16 cellular contexts compared by ENCODE assay signal in the genomic region with DNA sequence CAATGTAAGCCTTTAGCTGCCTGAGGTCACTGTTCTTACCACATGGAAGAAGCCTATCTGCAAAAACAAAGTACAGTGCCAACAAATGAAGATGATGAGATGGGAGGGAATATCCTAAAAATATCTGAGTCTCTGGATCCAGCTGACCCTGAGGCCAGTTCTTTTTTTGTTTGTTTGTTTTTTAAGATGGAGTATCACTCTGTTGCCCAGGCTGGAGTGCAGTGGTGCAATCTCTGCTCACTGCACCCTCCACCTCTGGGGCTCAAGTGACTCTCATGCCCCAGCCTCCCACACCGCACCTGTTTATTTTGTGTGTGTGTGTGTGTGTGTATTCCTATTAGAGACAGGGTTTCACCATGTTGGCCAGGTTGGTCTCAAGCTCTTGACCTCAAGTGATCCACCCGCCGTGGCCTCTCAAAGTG.
"Had no signal": no experiment of that assay in that cellular context is flagged by ENCODE, and none has a peak within 500 bp of the region (broad histone marks: within the 10 kb centered on the region; RNA-seq: fewer than 3 reads in every experiment).

No MANE protein-coding gene starts in this region.

- H3K9ac ChIP-seq: neural progenitor cell had no signal

- H2AFZ ChIP-seq: neural progenitor cell had no signal

- DNase-seq: activated CD4-positive, alpha-beta T cell treated with anti-CD3 and anti-CD28 coated beads for 1 hour; activated CD4-positive, alpha-beta T cell treated with anti-CD3 and anti-CD28 coated beads, Interleukin-2, amount 50 U/mL, for 4 hours; activated gamma-delta T cell; effector CD4-positive, alpha-beta T cell; hypothalamus; mucosa of descending colon; naive thymus-derived CD4-positive, alpha-beta T cell; right lobe of liver; spleen; stimulated activated CD4-positive, alpha-beta T cell treated with anti-CD3 and anti-CD28 coated beads, Interleukin-4, amount 100 ng/mL, for 4 hours; SW 1271; T-helper 2 cell; WERI-Rb-1 had no signal

- H3K27me3 ChIP-seq: neural progenitor cell, right lobe of liver, spleen had no signal

- H3K9me3 ChIP-seq: mucosa of descending colon, prostate gland, right lobe of liver, spleen had no signal

- H3K27ac ChIP-seq: neural progenitor cell, prostate gland, right lobe of liver, spleen, WERI-Rb-1 had no signal

- H3K4me1 ChIP-seq: neural progenitor cell, prostate gland, right lobe of liver, spleen had no signal

- H3K4me3 ChIP-seq: mucosa of descending colon, neural progenitor cell, prostate gland, right lobe of liver, spleen had no signal

- FAIRE-seq: keratinocyte had no signal

- H3K36me3 ChIP-seq: neural progenitor cell, prostate gland, right lobe of liver, WERI-Rb-1 had no signal

- H3K4me2 ChIP-seq: neural progenitor cell had no signal
